In the genomic region with DNA sequence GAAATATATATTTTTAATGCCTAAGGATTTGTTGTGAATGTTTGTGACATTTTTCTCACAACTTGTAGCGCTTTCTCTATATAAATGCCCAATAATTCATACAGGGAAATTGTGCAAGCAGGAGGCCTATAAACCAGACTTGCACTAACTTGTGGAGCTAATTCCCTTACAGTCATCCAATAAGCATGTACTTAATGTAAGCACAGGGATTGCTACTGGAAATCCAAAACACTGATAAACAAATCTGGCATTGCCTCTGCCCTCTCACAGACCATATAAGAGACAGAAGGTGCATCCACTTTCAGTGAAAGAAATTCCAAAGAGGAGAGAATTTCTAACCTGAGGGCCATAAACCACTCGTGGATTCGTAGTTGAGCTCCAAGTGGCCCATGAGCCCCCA, we compare ENCODE assay signal across 22 cellular contexts.
DNase-seq lines count a peak whose midpoint lies in the region; ATAC-seq and TF ChIP-seq lines count a peak whose summit lies in the region.
"Had no signal": no experiment of that assay in that cellular context is flagged by ENCODE, and none has a peak within 500 bp of the region (broad histone marks: within the 10 kb centered on the region; RNA-seq: fewer than 3 reads in every experiment).

No MANE protein-coding gene starts in this region.

- H3K27me3 Mint-ChIP-seq in naive thymus-derived CD8-positive, alpha-beta T cell, result peaks cover 6 to 21% (median 11%) of the 10 kb centered on the region in 5 donors
- peaks cover 10% of the 10 kb centered on the region for H3K27me3 Mint-ChIP-seq in progenitor cell of endocrine pancreas

- ATAC-seq in RWPE2 (ENCODE audit: low read depth) (peak; percentile 75), HG02571 (IDR thresholded peaks at IDR 0.05; ENCODE audit: unreplicated experiment) (no peak), HG03457 (IDR thresholded peaks at IDR 0.05; ENCODE audit: unreplicated experiment) (no peak)
- ATAC-seq in naive thymus-derived CD8-positive, alpha-beta T cell, result no peak
- ATAC-seq: GM23338 had no signal

- no peaks in the 10 kb centered on the region for H3K9me3 ChIP-seq in RWPE2 (ENCODE audit: severe bottlenecking)
- no peaks in the 10 kb centered on the region for H3K9me3 ChIP-seq in skeletal muscle satellite cell (replicated peaks; ENCODE audit: low read length)
- H3K9me3 ChIP-seq: Caco-2, ovary had no signal

- POLR2A ChIA-PET in naive thymus-derived CD8-positive, alpha-beta T cell (lab: Charles Lee), result no interaction called here

- no peaks in the 10 kb centered on the region for H3K4me1 Mint-ChIP-seq in naive thymus-derived CD8-positive, alpha-beta T cell
- H3K4me1 Mint-ChIP-seq in progenitor cell of endocrine pancreas (ENCODE audit: low read depth), result no peaks in the 10 kb centered on the region
- H3K4me1 Mint-ChIP-seq: activated naive CD8-positive, alpha-beta T cell treated with anti-CD3 and anti-CD28 coated beads for 36 hours; naive B cell had no signal

- H3K27ac Mint-ChIP-seq in naive thymus-derived CD8-positive, alpha-beta T cell, result no peak overlapping the region
- H3K27ac Mint-ChIP-seq in progenitor cell of endocrine pancreas, result no peak overlapping the region
- H3K27ac Mint-ChIP-seq: activated naive CD8-positive, alpha-beta T cell treated with anti-CD3 and anti-CD28 coated beads for 36 hours; activated T-helper 1 cell treated with anti-CD3 and anti-CD28 coated beads, Interleukin-12 subunit alpha, Interleukin-12 subunit beta, Interleukin-2, Interleukin-4 antibody, amounts not matched to agents 30 ng/mL and 10 ng/mL and 1 ng/mL, durations not matched to agents 14 hours and 24 hours and 36 hours; stimulated activated naive CD8-positive, alpha-beta T cell treated with anti-CD3 and anti-CD28 coated beads, Interleukin-15, Interleukin-2, amounts not matched to agents 100 ng/mL and 50 ng/mL, for 24 hours had no signal

- H3K9ac ChIP-seq in skeletal muscle satellite cell (ENCODE audit: low read depth, low read length), result peak overlapping the region; percentile 78

- no peaks in the 10 kb centered on the region for H3K36me3 ChIP-seq in RWPE2 (ENCODE audit: low read depth)
- H3K36me3 ChIP-seq in skeletal muscle satellite cell (ENCODE audit: insufficient read depth, low read length), result no peaks in the 10 kb centered on the region
- H3K36me3 ChIP-seq: brain microvascular endothelial cell, ovary had no signal

- H3K4me1 ChIP-seq in RWPE2 (ENCODE audit: insufficient read depth, poor library complexity, severe bottlenecking) (peaks cover 46% of the 10 kb centered on the region), skeletal muscle satellite cell (ENCODE audit: control insufficient read depth, insufficient read depth, low read length) (peaks cover 55% of the 10 kb centered on the region)

- H3K27ac ChIP-seq in RWPE2 (ENCODE audit: poor library complexity, severe bottlenecking), result peak overlapping the region; percentile 100
- H3K27ac ChIP-seq: brain microvascular endothelial cell, ovary had no signal

- DNase-seq in H4 (ENCODE audit: low spot score) (peak; percentile 16), RWPE2 (ENCODE audit: low spot score) (no peak), fibroblast of peridontal ligament (ENCODE audit: extremely low read depth) (peak; percentile 70), progenitor cell of endocrine pancreas (ENCODE audit: low spot score, unreplicated experiment) (no peak)
- no peak for DNase-seq in naive thymus-derived CD8-positive, alpha-beta T cell
- DNase-seq: activated CD4-positive, alpha-beta T cell treated with anti-CD3 and anti-CD28 coated beads for 1 hour; activated naive CD8-positive, alpha-beta T cell treated with anti-CD3 and anti-CD28 coated beads for 36 hours; brain microvascular endothelial cell; Caco-2; cortex of kidney; naive B cell; NCI-H1417 treated with DMSO at 0.1 percent for 48 hours; NCI-H2171; ovary; T1000; trophoblast cell had no signal

- H3K4me3 Mint-ChIP-seq in naive thymus-derived CD8-positive, alpha-beta T cell, result no peak overlapping the region
- H3K4me3 Mint-ChIP-seq in progenitor cell of endocrine pancreas (ENCODE audit: low read depth), result no peak overlapping the region
- H3K4me3 Mint-ChIP-seq: activated naive CD8-positive, alpha-beta T cell treated with anti-CD3 and anti-CD28 coated beads for 36 hours; activated T-helper 1 cell treated with anti-CD3 and anti-CD28 coated beads, Interleukin-12 subunit alpha, Interleukin-12 subunit beta, Interleukin-2, Interleukin-4 antibody, amounts not matched to agents 30 ng/mL and 10 ng/mL and 1 ng/mL, durations not matched to agents 14 hours and 24 hours and 36 hours; GM23338; naive B cell; stimulated activated naive CD8-positive, alpha-beta T cell treated with anti-CD3 and anti-CD28 coated beads, Interleukin-15, Interleukin-2, amounts not matched to agents 100 ng/mL and 50 ng/mL, for 24 hours had no signal

- no peaks in the 10 kb centered on the region for H3K27me3 ChIP-seq in RWPE2 (ENCODE audit: insufficient read depth, poor library complexity, severe bottlenecking)
- H3K27me3 ChIP-seq in skeletal muscle satellite cell (ENCODE audit: control insufficient read depth, insufficient read depth, low read length), result no peaks in the 10 kb centered on the region
- H3K27me3 ChIP-seq: brain microvascular endothelial cell, ovary had no signal

- H3K4me2 ChIP-seq in skeletal muscle satellite cell (ENCODE audit: low read length), result no peak overlapping the region
- H3K4me2 ChIP-seq: GM23338 had no signal

- H3K36me3 Mint-ChIP-seq in naive thymus-derived CD8-positive, alpha-beta T cell, result no peaks in the 10 kb centered on the region
- H3K36me3 Mint-ChIP-seq in progenitor cell of endocrine pancreas (ENCODE audit: insufficient read depth), result no peaks in the 10 kb centered on the region
- H3K36me3 Mint-ChIP-seq: activated naive CD8-positive, alpha-beta T cell treated with anti-CD3 and anti-CD28 coated beads for 36 hours; naive B cell had no signal

- TF ChIP-seq CTCF in RWPE2 (IDR thresholded peaks at IDR 0.05; ENCODE audit: poor library complexity, severe bottlenecking) (no peak), progenitor cell of endocrine pancreas (IDR thresholded peaks at IDR 0.05; ENCODE audit: unreplicated experiment) (no peak)

- H3K9me3 Mint-ChIP-seq in naive thymus-derived CD8-positive, alpha-beta T cell, result no peaks in the 10 kb centered on the region
- H3K9me3 Mint-ChIP-seq in progenitor cell of endocrine pancreas (ENCODE audit: low read depth), result no peaks in the 10 kb centered on the region
- H3K9me3 Mint-ChIP-seq: activated naive CD8-positive, alpha-beta T cell treated with anti-CD3 and anti-CD28 coated beads for 36 hours; activated T-helper 1 cell treated with anti-CD3 and anti-CD28 coated beads, Interleukin-12 subunit alpha, Interleukin-12 subunit beta, Interleukin-2, Interleukin-4 antibody, amounts not matched to agents 30 ng/mL and 10 ng/mL and 1 ng/mL, durations not matched to agents 14 hours and 24 hours and 36 hours; GM23338; naive B cell; stimulated activated naive CD8-positive, alpha-beta T cell treated with anti-CD3 and anti-CD28 coated beads, Interleukin-15, Interleukin-2, amounts not matched to agents 100 ng/mL and 50 ng/mL, for 24 hours had no signal

- H3K4me3 ChIP-seq in RWPE2 (ENCODE audit: severe bottlenecking) (no peak overlapping the region), skeletal muscle satellite cell (ENCODE audit: low read length) (no peak overlapping the region)
- H3K4me3 ChIP-seq: GM23338, ovary had no signal

Comparison
In these comparisons a context has a peak if more than half of its experiments do, and no peak if none do; other contexts are left out.
1. DNase-seq: peak in H4 (single experiment) and fibroblast of peridontal ligament (single experiment); none in RWPE2 (single experiment), naive thymus-derived CD8-positive, alpha-beta T cell (0 of 10) and progenitor cell of endocrine pancreas (single experiment).